Comparison of ENCODE assay signal across 19 cellular contexts in genomic region chr6:47059216-47059885, GRCh38. TPM values are rescaled to one million over a fixed set of nuclear protein-coding genes. Genes with fewer than 3 reads are reported as not detected.
A peak's percentile ranks its signal among the peaks of the same experiment; 100 is the strongest.
DNase-seq lines count a peak whose midpoint lies in the region; ATAC-seq and TF ChIP-seq lines count a peak whose summit lies in the region.
"Had no signal": no experiment of that assay in that cellular context is flagged by ENCODE, and none has a peak within 500 bp of the region (broad histone marks: within the 10 kb centered on the region; RNA-seq: fewer than 3 reads in every experiment).

No MANE protein-coding gene starts in this region.

- DNase-seq in RWPE2 (ENCODE audit: low spot score) (peak; percentile 74), type B pancreatic cell (ENCODE audit: extremely low spot score, unreplicated experiment) (no peak), T1000 (lab: John Stamatoyannopoulos, UW) (no peak)
- DNase-seq in stimulated activated CD4-positive, alpha-beta T cell treated with anti-CD3 and anti-CD28 coated beads, Interleukin-4, amount 100 ng/mL, for 24 hours: no peak
- DNase-seq in stimulated activated CD4-positive, alpha-beta T cell treated with anti-CD3 and anti-CD28 coated beads, Interleukin-2, amount 100 ng/mL, for 48 hours: no peak
- DNase-seq: Calu3; CD8-positive, alpha-beta T cell; GM23248; MV-4-11; NCI-H187; NCI-H226; NCI-H524 had no signal

- H3K27me3 ChIP-seq in RWPE2 (ENCODE audit: insufficient read depth, poor library complexity, severe bottlenecking): no peaks in the 10 kb centered on the region
- H3K27me3 ChIP-seq: BLaER1 treated with 17β-estradiol and CSF1 and Interleukin-3, amounts not matched to agents 10 nM and 100 nM had no signal

- ATAC-seq in RWPE2 (ENCODE audit: low read depth) (peak; percentile 78), esophagus mucosa (peak; percentile 50)
- ATAC-seq: CD8-positive, alpha-beta T cell; Panc1; Right ventricle myocardium inferior had no signal

- H3K27me3 Mint-ChIP-seq in type B pancreatic cell: no peaks in the 10 kb centered on the region

- peak; percentile 17; the same call in 1 of the 2 replicates for TF ChIP-seq EP300 in Ishikawa (IDR thresholded peaks at IDR 0.05; ENCODE audit: borderline replicate concordance)

- H3K36me3 ChIP-seq in RWPE2 (ENCODE audit: low read depth): no peaks in the 10 kb centered on the region
- H3K36me3 ChIP-seq: BLaER1 treated with 17β-estradiol and CSF1 and Interleukin-3, amounts not matched to agents 10 nM and 100 nM; HAP-1 had no signal

- TF ChIP-seq CTCF in RWPE2 (IDR thresholded peaks at IDR 0.05; ENCODE audit: poor library complexity, severe bottlenecking) (no peak), type B pancreatic cell (conservative IDR thresholded peaks at IDR 0.05) (no peak)

- peaks cover 38% of the 10 kb centered on the region for H3K4me1 ChIP-seq in RWPE2 (ENCODE audit: insufficient read depth, poor library complexity, severe bottlenecking)
- H3K4me1 ChIP-seq: HAP-1 had no signal

- peaks cover 8% of the 10 kb centered on the region for H3K9me3 Mint-ChIP-seq in type B pancreatic cell
- H3K9me3 Mint-ChIP-seq: CD8-positive, alpha-beta T cell had no signal

- H3K27ac ChIP-seq in RWPE2 (ENCODE audit: poor library complexity, severe bottlenecking): peak overlapping the region; percentile 62
- H3K27ac ChIP-seq: BLaER1 treated with 17β-estradiol and CSF1 and Interleukin-3, amounts not matched to agents 10 nM and 100 nM; GM23248; HL-60 had no signal

- no peaks in the 10 kb centered on the region for H3K36me3 Mint-ChIP-seq in type B pancreatic cell
- H3K36me3 Mint-ChIP-seq: CD8-positive, alpha-beta T cell had no signal

- no peak overlapping the region for H3K4me3 ChIP-seq in RWPE2 (ENCODE audit: severe bottlenecking)
- H3K4me3 ChIP-seq: BLaER1 treated with 17β-estradiol and CSF1 and Interleukin-3, amounts not matched to agents 10 nM and 100 nM; GM23248; HAP-1 had no signal

- H3K4me1 Mint-ChIP-seq in type B pancreatic cell (ENCODE audit: unreplicated experiment): no peaks in the 10 kb centered on the region

- peak overlapping the region; percentile 25 for H3K27ac Mint-ChIP-seq in type B pancreatic cell
- H3K27ac Mint-ChIP-seq: CD8-positive, alpha-beta T cell had no signal

- TF ChIP-seq RAD21 in Ishikawa (IDR thresholded peaks at IDR 0.05; ENCODE audit: low read depth): no peak

- peak overlapping the region; percentile 8 for H3K4me3 Mint-ChIP-seq in type B pancreatic cell
- H3K4me3 Mint-ChIP-seq: CD8-positive, alpha-beta T cell had no signal

- no peaks in the 10 kb centered on the region for H3K9me3 ChIP-seq in RWPE2 (ENCODE audit: severe bottlenecking)
- H3K9me3 ChIP-seq: HAP-1 had no signal

TF ChIP-seq in Ishikawa, 13 proteins besides CTCF, POLR2A, EP300 and RAD21:
- TF ChIP-seq TAF1 (IDR thresholded peaks at IDR 0.05; ENCODE audit: low read depth): no peak
- TF ChIP-seq CEBPB (IDR thresholded peaks at IDR 0.05): peak; percentile 83
- TF ChIP-seq YY1 (IDR thresholded peaks at IDR 0.05; ENCODE audit: low read depth): no peak
- TF ChIP-seq MAX (IDR thresholded peaks at IDR 0.05): no peak
- no peak for TF ChIP-seq FOXM1 (IDR thresholded peaks at IDR 0.05; ENCODE audit: borderline replicate concordance, low read depth)
- peak; percentile 29; the same call in 1 of the 2 replicates for TF ChIP-seq NFIC (IDR thresholded peaks at IDR 0.05)
- TF ChIP-seq TEAD4 (IDR thresholded peaks at IDR 0.05): no peak; the same call in 1 of the 2 replicates
- TF ChIP-seq TCF12 (IDR thresholded peaks at IDR 0.05; ENCODE audit: low read depth): peak; percentile 25; the same call in 1 of the 2 replicates
- TF ChIP-seq EGR1 (IDR thresholded peaks at IDR 0.05): no peak

RNA-seq across cellular contexts. Expression of gene ADGRF1, which starts 17.2 kb away (rescaled TPM):
- total RNA-seq in esophagus mucosa (32.8 TPM), type B pancreatic cell (ENCODE audit: low replicate concordance) (20.0 and 36.0 TPM in 2 replicates)
- total RNA-seq: CD8-positive, alpha-beta T cell; GM23248; Right ventricle myocardium inferior had no signal
